Comparison of ENCODE assay signal across 9 cellular contexts in the genomic region with DNA sequence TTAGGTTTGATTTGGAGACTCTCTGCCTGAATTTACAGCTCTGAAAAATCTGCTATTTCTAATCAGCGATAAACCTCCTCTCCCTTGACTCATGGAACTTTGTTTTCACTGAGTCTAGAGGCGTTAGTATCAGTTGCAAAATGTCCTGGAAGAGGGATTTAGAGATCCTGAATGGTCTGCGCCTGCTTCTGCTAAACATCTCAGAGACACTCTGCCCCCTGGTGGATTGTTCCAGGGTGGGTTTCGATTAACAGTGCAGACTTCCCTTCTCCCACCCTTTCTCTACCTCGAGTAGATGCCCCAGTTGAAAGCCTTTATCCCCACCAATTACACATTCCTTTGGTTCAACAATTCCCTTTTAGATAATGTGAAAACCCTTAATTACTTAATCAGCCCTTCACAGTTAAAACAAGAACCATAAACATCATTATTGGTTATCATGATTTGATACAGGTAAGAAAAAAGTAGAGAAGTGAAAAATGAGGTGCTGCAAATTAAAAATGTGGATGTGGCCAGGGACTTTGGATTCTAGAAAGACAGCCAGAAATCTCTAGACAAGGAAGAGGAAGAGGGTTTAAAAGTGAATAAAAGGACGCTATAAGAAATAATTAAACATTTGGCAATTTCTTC. TPM values are rescaled to one million over a fixed set of nuclear protein-coding genes. Genes with fewer than 3 reads are reported as not detected.
DNase-seq lines count a peak whose midpoint lies in the region; ATAC-seq and TF ChIP-seq lines count a peak whose summit lies in the region.
"Had no signal": no experiment of that assay in that cellular context is flagged by ENCODE, and none has a peak within 500 bp of the region (broad histone marks: within the 10 kb centered on the region; RNA-seq: fewer than 3 reads in every experiment).

No MANE protein-coding gene starts in this region.

- H3K4me3 Mint-ChIP-seq in activated CD4-positive, alpha-beta T cell treated with anti-CD3 and anti-CD28 coated beads, Interleukin-2, amount 10 ng/mL, durations not matched to agents 7 days and 5 days: no peak overlapping the region
- peak overlapping the region; percentile 4 for H3K4me3 Mint-ChIP-seq in glutamatergic neuron (ENCODE audit: unreplicated experiment)
- H3K4me3 Mint-ChIP-seq: T-cell had no signal

- no peaks in the 10 kb centered on the region for H3K4me1 Mint-ChIP-seq in activated CD4-positive, alpha-beta T cell treated with anti-CD3 and anti-CD28 coated beads, Interleukin-2, amount 10 ng/mL, durations not matched to agents 7 days and 5 days
- H3K4me1 Mint-ChIP-seq in glutamatergic neuron (ENCODE audit: low read depth, unreplicated experiment): peaks cover 33% of the 10 kb centered on the region

- H3K36me3 Mint-ChIP-seq in activated CD4-positive, alpha-beta T cell treated with anti-CD3 and anti-CD28 coated beads, Interleukin-2, amount 10 ng/mL, durations not matched to agents 7 days and 5 days (ENCODE audit: low read depth): no peaks in the 10 kb centered on the region
- H3K36me3 Mint-ChIP-seq in glutamatergic neuron (ENCODE audit: unreplicated experiment): no peaks in the 10 kb centered on the region
- H3K36me3 Mint-ChIP-seq: T-cell had no signal

- DNase-seq in AG09309 (ENCODE audit: low read depth) (peak; percentile 84), GM12865 (ENCODE audit: low read depth) (peak; percentile 61), NCI-H146 treated with DMSO at 0.1 percent for 48 hours (lab: John Stamatoyannopoulos, UW; ENCODE audit: unreplicated experiment) (peak; percentile 22), glutamatergic neuron (peak; percentile 87), retina (peak; percentile 77), DMS79 treated with DMSO at 0.1 percent for 48 hours (lab: John Stamatoyannopoulos, UW) (no peak)
- DNase-seq in activated CD4-positive, alpha-beta T cell treated with anti-CD3 and anti-CD28 coated beads, Interleukin-2, amount 10 ng/mL, durations not matched to agents 7 days and 5 days: peak; percentile 29

- POLR2A ChIA-PET in activated CD4-positive, alpha-beta T cell treated with anti-CD3 and anti-CD28 coated beads, Interleukin-2, amount 10 ng/mL, durations not matched to agents 7 days and 5 days (lab: Charles Lee): no interaction called here

- CTCF ChIA-PET in activated CD4-positive, alpha-beta T cell treated with anti-CD3 and anti-CD28 coated beads, Interleukin-2, amount 10 ng/mL, durations not matched to agents 7 days and 5 days (lab: Charles Lee): no interaction called here

- H3K9me3 Mint-ChIP-seq in activated CD4-positive, alpha-beta T cell treated with anti-CD3 and anti-CD28 coated beads, Interleukin-2, amount 10 ng/mL, durations not matched to agents 7 days and 5 days: no peaks in the 10 kb centered on the region
- H3K9me3 Mint-ChIP-seq in glutamatergic neuron (ENCODE audit: unreplicated experiment): peaks cover 5% of the 10 kb centered on the region
- H3K9me3 Mint-ChIP-seq: T-cell had no signal

- TF ChIP-seq CTCF in AG09309 (IDR thresholded peaks at IDR 0.05; ENCODE audit: control insufficient read depth, insufficient read depth, low read depth, low read length, missing control alignments): peak; percentile 86
- peak; percentile 71 for TF ChIP-seq CTCF in GM12865 (IDR thresholded peaks at IDR 0.05; ENCODE audit: insufficient read depth, low read depth, low read length, missing control alignments)
- TF ChIP-seq CTCF in glutamatergic neuron (IDR thresholded peaks at IDR 0.05; ENCODE audit: partially characterized antibody, unreplicated experiment): peak; percentile 88

- peak; percentile 86 for ATAC-seq in HG02678 (IDR thresholded peaks at IDR 0.05; ENCODE audit: unreplicated experiment)
- ATAC-seq: T-cell had no signal

- H3K4me3 ChIP-seq in AG09309 (ENCODE audit: control insufficient read depth, low read depth, low read length) (no peak overlapping the region), GM12865 (ENCODE audit: low read depth, low read length) (no peak overlapping the region)

- H3K27me3 Mint-ChIP-seq in activated CD4-positive, alpha-beta T cell treated with anti-CD3 and anti-CD28 coated beads, Interleukin-2, amount 10 ng/mL, durations not matched to agents 7 days and 5 days: peaks cover 14% of the 10 kb centered on the region
- H3K27me3 Mint-ChIP-seq in glutamatergic neuron (ENCODE audit: unreplicated experiment): peaks cover 6% of the 10 kb centered on the region

- no peak overlapping the region for H3K27ac Mint-ChIP-seq in activated CD4-positive, alpha-beta T cell treated with anti-CD3 and anti-CD28 coated beads, Interleukin-2, amount 10 ng/mL, durations not matched to agents 7 days and 5 days
- H3K27ac Mint-ChIP-seq in glutamatergic neuron (ENCODE audit: unreplicated experiment): no peak overlapping the region
- H3K27ac Mint-ChIP-seq: T-cell had no signal

RNA-seq across cellular contexts. Expression of a gene that starts 5.5 kb away (rescaled TPM):
- total RNA-seq in activated CD4-positive, alpha-beta T cell treated with anti-CD3 and anti-CD28 coated beads, Interleukin-2, amount 10 ng/mL, durations not matched to agents 7 days and 5 days: not detected
- 4.2 TPM for total RNA-seq in glutamatergic neuron (ENCODE audit: unreplicated experiment)
